Comparison of ENCODE assay signal across 12 cellular contexts in genomic region chr16:51763072-51763658, GRCh38.
DNase-seq lines count a peak whose midpoint lies in the region; ATAC-seq and TF ChIP-seq lines count a peak whose summit lies in the region.
"Had no signal": no experiment of that assay in that cellular context is flagged by ENCODE, and none has a peak within 500 bp of the region (broad histone marks: within the 10 kb centered on the region; RNA-seq: fewer than 3 reads in every experiment).

No MANE protein-coding gene starts in this region.

- H3K9me3 ChIP-seq in stomach: no peaks in the 10 kb centered on the region
- H3K9me3 ChIP-seq: SJSA1 had no signal

- TF ChIP-seq POLR2A in stomach (IDR thresholded peaks at IDR 0.05): no peak

- H3K27ac ChIP-seq in stomach: peak overlapping the region in 3 of 5 donors; percentile 13 to 53 (median 51)
- H3K27ac ChIP-seq: SJSA1 had no signal

- peaks cover 0 to 19% (median 16%) of the 10 kb centered on the region in 4 donors for H3K4me1 ChIP-seq in stomach
- H3K4me1 ChIP-seq: SJSA1 had no signal

- 62 to 77% (median 74%) methylated on average over 6 of the region's 6 CpGs for WGBS in stomach, 5 donors

- H3K4me3 ChIP-seq in stomach: no peak overlapping the region
- H3K4me3 ChIP-seq: SJSA1 had no signal

- no peak for ATAC-seq in HG03039 (IDR thresholded peaks at IDR 0.05; ENCODE audit: unreplicated experiment)

- no peaks in the 10 kb centered on the region for H3K36me3 ChIP-seq in stomach
- H3K36me3 ChIP-seq: SJSA1 had no signal

- TF ChIP-seq CTCF in stomach (IDR thresholded peaks at IDR 0.05): no peak

- peak; percentile 27 for DNase-seq in NK-92 treated with Interleukin-12 subunit alpha and Interleukin-12 subunit beta, amount 100 ng/mL, for 24 hours (lab: John Stamatoyannopoulos, UW)
- no peak for DNase-seq in NK-92 (lab: John Stamatoyannopoulos, UW; ENCODE audit: unreplicated experiment)
- DNase-seq in SK-N-DZ (ENCODE audit: low spot score): peak; percentile 70
- peak; percentile 87 for DNase-seq in islet precursor cell
- DNase-seq in stomach: no peak
- DNase-seq in cerebellum (ENCODE audit: low spot score): no peak
- no peak for DNase-seq in GF-D8 (lab: John Stamatoyannopoulos, UW)
- DNase-seq: activated CD4-positive, alpha-beta memory T cell treated with anti-CD3 and anti-CD28 coated beads for 36 hours; hippocampal formation; small intestine had no signal

- intact Hi-C loops in stomach (cut with DNase I; ENCODE audit: low total_unique reads): no loop called here

- TF ChIP-seq EP300 in stomach (IDR thresholded peaks at IDR 0.05): no peak

- H3K27me3 ChIP-seq in stomach: peaks cover 0 to 23% (median 4%) of the 10 kb centered on the region in 3 donors

Comparison
In these comparisons a context has a peak if more than half of its experiments do, and no peak if none do; other contexts are left out.
1. DNase-seq: peak in NK-92 treated with Interleukin-12 subunit alpha and Interleukin-12 subunit beta, amount 100 ng/mL, for 24 hours (single experiment), SK-N-DZ (single experiment) and islet precursor cell (single experiment); none in NK-92 (single experiment), stomach (single experiment), cerebellum (single experiment) and GF-D8 (single experiment).